8 cellular contexts compared by ENCODE assay signal in the genomic region with DNA sequence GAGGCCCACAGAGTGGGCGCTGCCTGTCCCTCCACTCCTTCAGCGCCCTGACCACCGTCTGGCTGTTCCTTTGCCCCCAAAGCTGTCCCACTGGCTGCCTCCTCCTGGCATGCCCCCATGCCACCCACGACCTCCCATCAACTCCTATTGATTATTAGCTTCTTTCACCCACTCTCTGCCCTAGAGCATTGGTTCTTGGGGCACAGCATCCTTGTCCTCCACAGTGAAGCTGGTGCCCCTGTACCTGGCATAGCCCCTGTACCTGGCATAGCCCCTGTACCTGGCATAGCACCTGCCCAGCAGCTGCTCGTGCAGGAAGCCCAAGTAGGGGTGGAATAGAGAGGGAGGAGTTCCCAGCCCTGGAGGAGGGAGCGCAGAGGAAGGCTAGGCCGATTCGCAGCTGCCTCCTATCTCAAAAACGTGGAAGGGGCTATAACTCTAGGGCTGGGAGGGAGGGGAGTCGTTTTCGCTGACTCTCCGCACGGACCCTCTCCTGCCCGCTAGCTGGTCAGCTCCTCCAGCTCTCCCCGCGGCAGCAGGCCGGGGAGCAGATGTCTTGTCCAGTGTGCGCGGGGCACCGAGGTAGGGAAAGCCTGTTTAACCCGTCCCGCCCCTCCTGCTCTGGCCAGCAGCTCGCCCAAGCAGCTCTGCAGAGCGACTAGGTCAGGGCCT. TPM values are rescaled to one million over a fixed set of nuclear protein-coding genes. Genes with fewer than 3 reads are reported as not detected.
DNase-seq lines count a peak whose midpoint lies in the region; ATAC-seq and TF ChIP-seq lines count a peak whose summit lies in the region.

No MANE protein-coding gene starts in this region.

- H3K9me3 Mint-ChIP-seq in naive B cell = no peaks in the 10 kb centered on the region

- H3K27me3 ChIP-seq in BJ (ENCODE audit: control insufficient read depth, insufficient read depth, low read length) = no peaks in the 10 kb centered on the region
- H3K27me3 ChIP-seq in HUES48 (ENCODE audit: control insufficient read depth, insufficient read depth, low read length) = peaks cover 39% of the 10 kb centered on the region

- H3K4me3 ChIP-seq in BJ (ENCODE audit: low read depth, low read length) (peak overlapping the region; percentile 42), HUES48 (ENCODE audit: low read depth, low read length) (peak overlapping the region; percentile 48), cardiac fibroblast (replicated peaks in 1 of 2; ENCODE audit: low read depth in 2 of 2, low read length in 2 of 2) (peak overlapping the region; percentile 15 to 40)

- no peak for ATAC-seq in naive B cell (ENCODE audit: low read depth in 2 of 2)
- no peak for ATAC-seq in omental fat pad (ENCODE audit: low FRiP score)
- no peak for ATAC-seq in GM18858 (IDR thresholded peaks at IDR 0.05; ENCODE audit: unreplicated experiment)
- no peak for ATAC-seq in HG03571 (IDR thresholded peaks at IDR 0.05; ENCODE audit: unreplicated experiment)

- DNase-seq in BJ (ENCODE audit: low read depth) (no peak), cardiac fibroblast (ENCODE audit: low read depth in 2 of 2) (no peak), naive B cell (no peak), pons (ENCODE audit: low spot score) (no peak), omental fat pad (ENCODE audit: low spot score) (no peak)

- no peaks in the 10 kb centered on the region for H3K36me3 Mint-ChIP-seq in naive B cell

- TF ChIP-seq CTCF in BJ (IDR thresholded peaks at IDR 0.05; ENCODE audit: insufficient read depth, low read depth, low read length) (no peak), cardiac fibroblast (IDR thresholded peaks at IDR 0.05; ENCODE audit: low read depth, low read length) (no peak), omental fat pad (IDR thresholded peaks at IDR 0.05) (no peak)

- peak overlapping the region; percentile 93 to 97 (median 96) for H3K4me3 Mint-ChIP-seq in naive B cell

- peak overlapping the region; percentile 72 to 99 (median 96) for H3K27ac Mint-ChIP-seq in naive B cell

- peaks cover 14 to 46% (median 41%) of the 10 kb centered on the region in 3 donors for H3K4me1 Mint-ChIP-seq in naive B cell

- H3K27me3 Mint-ChIP-seq in naive B cell = no peaks in the 10 kb centered on the region

- H3K27ac ChIP-seq in HUES48 (ENCODE audit: low read depth, low read length) = peak overlapping the region; percentile 52

- POLR2A ChIA-PET in BJ (lab: Charles Lee) = interaction anchor here (0.5 to 0.6 kb wide), 2 partner anchors 8 to 126 kb away, joined by 4 to 5 read pairs; no protein-coding TSS in a partner anchor

- CTCF ChIA-PET in BJ (lab: Yijun Ruan, JAX) = interaction anchor here (0.7 to 3.0 kb wide), 7 partner anchors 9 to 273 kb away, joined by 3 to 30 read pairs (median 3); no protein-coding TSS in a partner anchor

- no peak overlapping the region for H3K9ac ChIP-seq in HUES48 (ENCODE audit: low read depth, low read length)

- H3K4me1 ChIP-seq in HUES48 (ENCODE audit: control insufficient read depth, insufficient read depth, low read length) = peaks cover 14% of the 10 kb centered on the region

- peaks cover 3% of the 10 kb centered on the region for H3K36me3 ChIP-seq in BJ (ENCODE audit: control insufficient read depth, insufficient read depth, low read length)
- H3K36me3 ChIP-seq in HUES48 (ENCODE audit: control insufficient read depth, insufficient read depth, low read length) = no peaks in the 10 kb centered on the region

- H3K9me3 ChIP-seq in HUES48 (ENCODE audit: control insufficient read depth, insufficient read depth, low read length) = no peaks in the 10 kb centered on the region

RNA-seq across cellular contexts. Expression of gene ACTG1, which starts 5.7 kb away (rescaled TPM):
- 2,988 and 3,774 TPM in 2 replicates for polyA plus RNA-seq in BJ (2011; rRNA removed)
- 4,016 and 6,647 TPM in 2 replicates for polyA minus RNA-seq in BJ (2011; rRNA and poly(A)+ RNA removed)
- polyA plus RNA-seq in naive B cell (ENCODE audit: low read depth in 6 of 6) = 1,000 to 10,000 TPM in 1 of 6 donors, 100 to 1,000 TPM in 5; 664 to 1,094 (median 872) TPM
- 1,000 to 10,000 TPM; 1,930 to 4,437 (median 3,125) TPM for total RNA-seq in omental fat pad

RNA-seq across cellular contexts. Expression of gene FSCN2, which starts 9.9 kb away (rescaled TPM):
- polyA plus RNA-seq in BJ (2011; rRNA removed) = 1.1 and 1.3 TPM in 2 replicates
- polyA minus RNA-seq in BJ (2011; rRNA and poly(A)+ RNA removed) = 1.3 and 1.9 TPM in 2 replicates
- polyA plus RNA-seq in naive B cell (ENCODE audit: low read depth in 6 of 6) = under 1 TPM in 5 of 6 donors, not detected in 1; 0.17 to 0.59 (median 0.39) TPM
- under 1 TPM in 3 of 4 donors, not detected in 1; 0.31 to 0.95 (median 0.36) TPM for total RNA-seq in omental fat pad

RNA-seq across cellular contexts. Expression of gene FAAP100, which starts 33.9 kb away (rescaled TPM):
- 7.5 and 11.2 TPM in 2 replicates for polyA plus RNA-seq in BJ (2011; rRNA removed)
- 9.0 and 10.3 TPM in 2 replicates for polyA minus RNA-seq in BJ (2011; rRNA and poly(A)+ RNA removed)
- polyA plus RNA-seq in naive B cell (ENCODE audit: low read depth in 6 of 6) = 10 to 100 TPM; 12.5 to 31.2 (median 15.1) TPM
- 10 to 100 TPM; 13.9 to 28.0 (median 22.8) TPM for total RNA-seq in omental fat pad
